20 cellular contexts compared by ENCODE assay signal in the genomic region with DNA sequence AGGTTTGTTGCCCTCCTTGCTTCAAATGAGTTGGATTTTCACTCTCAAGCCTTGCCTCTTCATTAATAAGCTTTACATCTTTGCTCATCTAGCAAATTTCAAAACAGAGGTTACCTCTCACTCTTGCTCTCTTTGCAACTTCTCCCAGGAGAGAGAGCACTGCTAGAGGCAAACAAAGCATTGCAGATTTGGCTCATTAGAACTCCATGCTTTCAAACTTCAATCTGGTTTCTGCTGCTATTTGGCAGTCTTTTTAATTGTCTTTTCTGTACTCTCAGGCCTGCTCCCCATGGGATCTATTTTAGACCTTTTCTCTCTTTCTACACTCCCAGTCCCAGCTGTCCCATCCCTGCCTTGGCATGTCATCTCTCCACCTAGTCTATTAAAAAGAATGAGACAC. TPM values are rescaled to one million over a fixed set of nuclear protein-coding genes. Genes with fewer than 3 reads are reported as not detected.
"Had no signal": no experiment of that assay in that cellular context is flagged by ENCODE, and none has a peak within 500 bp of the region (broad histone marks: within the 10 kb centered on the region; RNA-seq: fewer than 3 reads in every experiment).

No MANE protein-coding gene starts in this region.

- H3K27ac ChIP-seq: adrenal gland, coronary artery, heart left ventricle, right atrium auricular region had no signal

- H3K4me1 ChIP-seq: adrenal gland, heart left ventricle, right atrium auricular region had no signal

- DNase-seq: activated CD4-positive, alpha-beta memory T cell treated with anti-CD3 and anti-CD28 coated beads for 36 hours; activated CD4-positive, alpha-beta T cell treated with anti-CD3 and anti-CD28 coated beads for 36 hours; activated effector memory CD4-positive, alpha-beta T cell treated with Interleukin-2 at 50 U/mL for 16 hours; activated T-cell treated with anti-CD3 and anti-CD28 coated beads, Interleukin-2, amount 50 U/mL, for 4 hours; adrenal gland; effector CD8-positive, alpha-beta T cell; foreskin melanocyte; heart left ventricle; immature natural killer cell; mesenchymal stem cell; occipital lobe; stimulated activated CD4-positive, alpha-beta T cell treated with anti-CD3 and anti-CD28 coated beads, Interleukin-15, amount 100 ng/mL, for 24 hours; stimulated activated CD4-positive, alpha-beta T cell treated with anti-CD3 and anti-CD28 coated beads, Interleukin-4, amount 100 ng/mL, for 1 hour; stimulated activated naive B cell treated with anti-CD40 and anti-IgM and Interleukin-4, amounts not matched to agents 10 μg/mL and 1 μg/mL and 100 μg/mL, for 72 hours; T-helper 9 cell; tibial artery had no signal

- H3K27me3 ChIP-seq: adrenal gland, heart left ventricle, right atrium auricular region, tibial artery had no signal

- H3K36me3 ChIP-seq: adrenal gland, heart left ventricle, right atrium auricular region, tibial artery had no signal

- H3K4me3 ChIP-seq: adrenal gland, coronary artery, heart left ventricle, right atrium auricular region, tibial artery had no signal

- H3K9me3 ChIP-seq: adrenal gland, heart left ventricle, right atrium auricular region, tibial artery had no signal

RNA-seq across cellular contexts. Expression of a gene that starts 15.1 kb away (rescaled TPM):
- total RNA-seq: activated CD4-positive, alpha-beta memory T cell treated with anti-CD3 and anti-CD28 coated beads for 36 hours; activated CD4-positive, alpha-beta T cell treated with anti-CD3 and anti-CD28 coated beads for 36 hours; activated T-cell treated with anti-CD3 and anti-CD28 coated beads, Interleukin-2, amount 50 U/mL, for 4 hours; natural killer cell treated with Interleukin-12 subunit alpha and Interleukin-12 subunit beta and Interleukin-15 and Interleukin-18, amount 100 ng/mL, for 72 hours; subcutaneous adipose tissue had no signal
- polyA plus RNA-seq: immature natural killer cell had no signal
